8 cellular contexts compared by ENCODE assay signal in genomic region chr9:129496187-129497063, GRCh38.
DNase-seq lines count a peak whose midpoint lies in the region; ATAC-seq and TF ChIP-seq lines count a peak whose summit lies in the region.

No MANE protein-coding gene starts in this region.

- peak overlapping the region; percentile 88 for H3K9ac ChIP-seq in HUES6 (ENCODE audit: low read length)

- H3K27me3 ChIP-seq in HUES6 (ENCODE audit: control insufficient read depth, insufficient read depth, low read length): no peaks in the 10 kb centered on the region

- no peaks in the 10 kb centered on the region for H3K9me3 ChIP-seq in HUES6 (ENCODE audit: control insufficient read depth, insufficient read depth, low read depth, low read length)

- peak; percentile 66 to 70 for ATAC-seq in naive thymus-derived CD8-positive, alpha-beta T cell
- no peak for ATAC-seq in HG02970 (IDR thresholded peaks at IDR 0.05; ENCODE audit: low FRiP score, unreplicated experiment)

- H3K4me1 Mint-ChIP-seq in CD14-positive monocyte: peaks cover 44% of the 10 kb centered on the region
- peaks cover 14 to 29% (median 27%) of the 10 kb centered on the region in 4 donors for H3K4me1 Mint-ChIP-seq in naive thymus-derived CD8-positive, alpha-beta T cell

- peak overlapping the region; percentile 82 for H3K27ac ChIP-seq in HUES6 (ENCODE audit: low read depth, low read length)

- peak overlapping the region; percentile 55 for H3K4me3 ChIP-seq in HUES6 (ENCODE audit: low read depth, low read length)

- intact Hi-C loops in CD14-positive monocyte (cut with micrococcal nuclease): loop anchor here (2.0 to 10.0 kb wide), 3 partner anchors 34 to 108 kb away; no protein-coding TSS in a partner anchor

- DNase-seq in CD14-positive monocyte (ENCODE audit: low spot score): peak; percentile 92
- peak; percentile 92 for DNase-seq in RPMI7951 (ENCODE audit: low read depth)
- DNase-seq in activated effector memory CD4-positive, alpha-beta T cell treated with anti-CD3 and anti-CD28 coated beads, Interleukin-2, amount 50 U/mL, for 16 hours: peak; percentile 93
- DNase-seq in fibroblast of peridontal ligament (ENCODE audit: extremely low read depth): peak; percentile 93
- DNase-seq in naive thymus-derived CD8-positive, alpha-beta T cell: peak; percentile 44 to 83 (median 52)
- DNase-seq in stimulated activated CD8-positive, alpha-beta memory T cell treated with anti-CD3 and anti-CD28 coated beads, Interleukin-7, amount 100 ng/mL, for 4 hours (ENCODE audit: low read depth in 2 of 2): peak; percentile 72 to 81

- H3K27ac Mint-ChIP-seq in CD14-positive monocyte: peak overlapping the region; percentile 93 to 98 (median 97)
- peak overlapping the region; percentile 66 to 94 (median 81) for H3K27ac Mint-ChIP-seq in naive thymus-derived CD8-positive, alpha-beta T cell

- H3K36me3 Mint-ChIP-seq in CD14-positive monocyte: peaks cover 40 to 47% of the 10 kb centered on the region in 2 donors
- H3K36me3 Mint-ChIP-seq in naive thymus-derived CD8-positive, alpha-beta T cell: no peaks in the 10 kb centered on the region

- peak overlapping the region; percentile 90 to 99 for H3K4me3 Mint-ChIP-seq in CD14-positive monocyte
- H3K4me3 Mint-ChIP-seq in naive thymus-derived CD8-positive, alpha-beta T cell: peak overlapping the region; percentile 67 to 89 (median 82)

- POLR2A ChIA-PET in naive thymus-derived CD8-positive, alpha-beta T cell (lab: Charles Lee): interaction anchor here (0.6 to 3.2 kb wide), 13 partner anchors 13 to 679 kb away, joined by 3 to 13 read pairs (median 4); partner anchors contain the start of gene IER5L

- peaks cover 2 to 13% (median 4%) of the 10 kb centered on the region in 3 donors for H3K27me3 Mint-ChIP-seq in CD14-positive monocyte (ENCODE audit: low read depth in 3 of 3)
- peaks cover 0 to 2% (median 0%) of the 10 kb centered on the region in 5 donors for H3K27me3 Mint-ChIP-seq in naive thymus-derived CD8-positive, alpha-beta T cell

- TF ChIP-seq CTCF in CD14-positive monocyte (IDR thresholded peaks at IDR 0.05): no peak

- no peaks in the 10 kb centered on the region for H3K9me3 Mint-ChIP-seq in CD14-positive monocyte
- H3K9me3 Mint-ChIP-seq in naive thymus-derived CD8-positive, alpha-beta T cell: no peaks in the 10 kb centered on the region

- H3K4me1 ChIP-seq in HUES6 (ENCODE audit: control insufficient read depth, insufficient read depth, low read length): peaks cover 66% of the 10 kb centered on the region

- no peaks in the 10 kb centered on the region for H3K36me3 ChIP-seq in HUES6 (ENCODE audit: control insufficient read depth, insufficient read depth, low read length)
